2 cellular contexts compared by ENCODE assay signal in the genomic region with DNA sequence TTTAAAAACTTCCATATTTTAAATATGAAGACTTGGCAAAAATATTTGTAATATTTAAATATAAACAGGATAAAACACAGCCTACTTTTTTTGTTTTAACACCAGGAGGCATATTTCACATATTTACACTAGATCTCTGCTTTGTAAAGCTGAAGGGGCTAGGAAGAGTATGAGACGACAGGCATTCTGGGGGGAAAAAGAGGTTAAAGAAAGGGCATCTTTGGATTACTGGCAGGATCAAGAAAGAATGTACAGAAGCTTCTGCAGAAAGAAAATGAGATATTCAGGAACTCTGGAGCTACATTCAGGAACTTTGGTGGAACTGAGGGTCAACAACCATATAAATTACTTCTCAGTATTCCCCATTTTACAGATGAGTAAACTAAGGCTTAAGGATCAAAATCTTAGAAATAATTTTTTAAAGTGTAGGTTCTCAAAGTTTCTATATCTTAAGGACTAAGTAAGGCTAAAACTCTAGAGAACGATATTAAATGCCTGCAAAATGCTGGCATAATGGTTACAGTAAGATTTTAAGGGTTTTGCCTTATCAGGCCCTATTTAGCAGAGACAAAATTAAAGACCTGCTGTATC.
TF ChIP-seq lines count a peak whose summit lies in the region.

No MANE protein-coding gene starts in this region.

TF ChIP-seq in K562, 482 proteins besides CTCF, POLR2A, EP300 and RAD21:
- TF ChIP-seq RBM25 (IDR thresholded peaks at IDR 0.05; ENCODE audit: low read depth, low read length, severe bottlenecking) (peak; percentile 90), ZFX (CRISPR knock-in tag; IDR thresholded peaks at IDR 0.05) (no peak), ADNP (tag; IDR thresholded peaks at IDR 0.05) (0 out of 2 replicates have a peak, but pooled peaks have one; percentile 40), CHD4 (IDR thresholded peaks at IDR 0.05; ENCODE audit: insufficient read depth, insufficient replicate concordance, low read depth, low read length, poor library complexity, severe bottlenecking) (peak; percentile 77)
- TF ChIP-seq, protein P1, sequence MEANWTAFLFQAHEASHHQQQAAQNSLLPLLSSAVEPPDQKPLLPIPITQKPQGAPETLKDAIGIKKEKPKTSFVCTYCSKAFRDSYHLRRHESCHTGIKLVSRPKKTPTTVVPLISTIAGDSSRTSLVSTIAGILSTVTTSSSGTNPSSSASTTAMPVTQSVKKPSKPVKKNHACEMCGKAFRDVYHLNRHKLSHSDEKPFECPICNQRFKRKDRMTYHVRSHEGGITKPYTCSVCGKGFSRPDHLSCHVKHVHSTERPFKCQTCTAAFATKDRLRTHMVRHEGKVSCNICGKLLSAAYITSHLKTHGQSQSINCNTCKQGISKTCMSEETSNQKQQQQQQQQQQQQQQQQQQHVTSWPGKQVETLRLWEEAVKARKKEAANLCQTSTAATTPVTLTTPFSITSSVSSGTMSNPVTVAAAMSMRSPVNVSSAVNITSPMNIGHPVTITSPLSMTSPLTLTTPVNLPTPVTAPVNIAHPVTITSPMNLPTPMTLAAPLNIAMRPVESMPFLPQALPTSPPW (CRISPR knock-in tag; IDR thresholded peaks at IDR 0.05), result no peak

TF ChIP-seq in H1, 55 proteins besides CTCF, POLR2A, EP300 and RAD21:
- TF ChIP-seq YY1 (IDR thresholded peaks at IDR 0.05; ENCODE audit: low read depth, low read length) (no peak), KDM1A (IDR thresholded peaks at IDR 0.05; ENCODE audit: borderline replicate concordance, low read length) (peak; percentile 70; the same call in 1 of the 2 replicates)
